ENCODE assay signal across 8 cellular contexts in genomic region chr9:27572918-27573698, GRCh38. TPM values are rescaled to one million over a fixed set of nuclear protein-coding genes. Genes with fewer than 3 reads are reported as not detected.
A peak's percentile ranks its signal among the peaks of the same experiment; 100 is the strongest.
DNase-seq lines count a peak whose midpoint lies in the region; ATAC-seq, FAIRE-seq and TF ChIP-seq lines count a peak whose summit lies in the region.

TSS of gene C9orf72 (minus strand) at chr9:27573481. CDS start at chr9:27567120, 6,361 bp downstream.

- no peaks in the 10 kb centered on the region for H3K9me3 ChIP-seq in CD4-positive, CD25-positive, alpha-beta regulatory T cell (ENCODE audit: control insufficient read depth in 2 of 2, low read length in 2 of 2)
- H3K9me3 ChIP-seq in Panc1 (ENCODE audit: control insufficient read depth, insufficient read depth, low read depth, low read length) (no peaks in the 10 kb centered on the region), parathyroid adenoma (ENCODE audit: control insufficient read depth, low read length) (no peaks in the 10 kb centered on the region), transverse colon (no peaks in the 10 kb centered on the region)

- peak; percentile 77 to 78 for ATAC-seq in CD4-positive, CD25-positive, alpha-beta regulatory T cell (ENCODE audit: low read depth in 2 of 2)
- ATAC-seq in HG03342 (IDR thresholded peaks at IDR 0.05; ENCODE audit: unreplicated experiment) (peak; percentile 60), Panc1 (peak; percentile 93)

- in situ Hi-C loops in Panc1 (cut with HindIII; ENCODE audit: low pct_unique_long_range_greater_than_20kb, low sequenced_read_pairs): no loop called here
- in situ Hi-C loops in transverse colon (cut with MboI; ENCODE audit: low pct_ligation_motif_present in 1 of 4, low pct_unique_long_range_greater_than_20kb in 1 of 4, low sequenced_read_pairs in 3 of 4): loop anchor here in 1 of 4 donors (25.0 kb wide), 1 partner anchor 536 kb away; no protein-coding TSS in a partner anchor

- intact Hi-C loops in Panc1 (cut with micrococcal nuclease; ENCODE audit: unreplicated experiment) (no loop called here), transverse colon (cut with DNase I; ENCODE audit: low total_unique reads) (no loop called here)

- peak in 1 of 3 donors; percentile 70 for DNase-seq in CD4-positive, CD25-positive, alpha-beta regulatory T cell
- DNase-seq in Panc1 (ENCODE audit: low read depth, low spot score) (no peak), frontal cortex (ENCODE audit: low spot score in 2 of 2) (peak; percentile 83 to 88), transverse colon (peak; percentile 87)
- peak; percentile 95 for DNase-seq in activated effector memory CD4-positive, alpha-beta T cell treated with anti-CD3 and anti-CD28 coated beads, Interleukin-2, amount 50 U/mL, for 16 hours

- TF ChIP-seq POLR2A in GM19099 (IDR thresholded peaks at IDR 0.05; ENCODE audit: extremely low read depth, insufficient read length, low read depth): peak; percentile 77
- peak; percentile 86 for TF ChIP-seq POLR2A in transverse colon (IDR thresholded peaks at IDR 0.05)

- H3K79me2 ChIP-seq in parathyroid adenoma: peaks cover 2% of the 10 kb centered on the region

- no peak for FAIRE-seq in frontal cortex (lab: Jason Lieb, UNC)

- TF ChIP-seq EP300 in transverse colon (IDR thresholded peaks at IDR 0.05; ENCODE audit: low read depth): no peak

- no TSS peak for BruUV-seq in Panc1 (replicated peaks; lab: Mats Ljungman, UMichigan)

- H3K4me1 ChIP-seq in CD4-positive, CD25-positive, alpha-beta regulatory T cell (ENCODE audit: control insufficient read depth, insufficient read depth, low read length, poor library complexity, severe bottlenecking): peaks cover 6% of the 10 kb centered on the region
- 0 out of 2 replicates have a peak, but pooled peaks cover 3% of the 10 kb centered on the region for H3K4me1 ChIP-seq in Panc1 (ENCODE audit: control insufficient read depth, insufficient read depth, low read length)
- peaks cover 3% of the 10 kb centered on the region for H3K4me1 ChIP-seq in parathyroid adenoma
- peaks cover 7 to 33% (median 9%) of the 10 kb centered on the region in 4 donors for H3K4me1 ChIP-seq in transverse colon

- no peak for TF ChIP-seq CTCF in Panc1 (IDR thresholded peaks at IDR 0.05)
- no peak for TF ChIP-seq CTCF in parathyroid adenoma (IDR thresholded peaks at IDR 0.05)
- peak in 3 of 5 experiments; percentile 2 to 14 (median 7) for TF ChIP-seq CTCF in transverse colon (IDR thresholded peaks at IDR 0.05)

- H3K4me1 Mint-ChIP-seq in CD4-positive, CD25-positive, alpha-beta regulatory T cell: peaks cover 5 to 33% (median 22%) of the 10 kb centered on the region in 4 donors

- peak within 1 kb of the TSS; percentile 88 for H3K4me2 ChIP-seq in parathyroid adenoma (ENCODE audit: low read length)

- peaks cover 17% of the 10 kb centered on the region for H3K27me3 Mint-ChIP-seq in CD4-positive, CD25-positive, alpha-beta regulatory T cell

- peak within 1 kb of the TSS; percentile 96 to 100 (median 99) for H3K27ac Mint-ChIP-seq in CD4-positive, CD25-positive, alpha-beta regulatory T cell

- CTCF ChIA-PET in Panc1 (lab: Charles Lee): no interaction called here

- peak within 1 kb of the TSS; percentile 93 for H2AFZ ChIP-seq in parathyroid adenoma

- peak within 1 kb of the TSS; percentile 28 for H3K9ac ChIP-seq in parathyroid adenoma

- no peaks in the 10 kb centered on the region for H3K36me3 ChIP-seq in CD4-positive, CD25-positive, alpha-beta regulatory T cell (ENCODE audit: control insufficient read depth, insufficient read depth, low read length)
- H3K36me3 ChIP-seq in Panc1 (ENCODE audit: control insufficient read depth, insufficient read depth, low read length) (no peaks in the 10 kb centered on the region; the same call in 1 of the 2 replicates), parathyroid adenoma (ENCODE audit: control insufficient read depth, insufficient read depth, low read length) (no peaks in the 10 kb centered on the region), transverse colon (no peaks in the 10 kb centered on the region)

- WGBS in transverse colon (ENCODE audit: low coverage in 1 of 2), 2 donors: 1% methylated on average over 42 of the region's 73 CpGs; no CpG with 5 or more reads in 1 of the 2 donors

- peak within 1 kb of the TSS; percentile 98 for H3K27ac ChIP-seq in CD4-positive, CD25-positive, alpha-beta regulatory T cell (ENCODE audit: insufficient read depth, low read length, poor library complexity, severe bottlenecking)
- H3K27ac ChIP-seq in Panc1 (ENCODE audit: low read length) (peak within 1 kb of the TSS; percentile 18; the same call in 1 of the 2 replicates), parathyroid adenoma (peak within 1 kb of the TSS; percentile 94), transverse colon (peak within 1 kb of the TSS; percentile 95 to 99 (median 98))

- peak within 1 kb of the TSS; percentile 89 for H3K4me3 ChIP-seq in CD4-positive, CD25-positive, alpha-beta regulatory T cell (ENCODE audit: low read depth, low read length)
- H3K4me3 ChIP-seq in Panc1 (ENCODE audit: low read depth in 2 of 2, low read length in 2 of 2) (peak within 1 kb of the TSS; percentile 56 to 63), parathyroid adenoma (ENCODE audit: low read depth, low read length) (peak within 1 kb of the TSS; percentile 80), transverse colon (peak within 1 kb of the TSS; percentile 58 to 94 (median 76))

- peak within 1 kb of the TSS; percentile 90 to 99 (median 96) for H3K4me3 Mint-ChIP-seq in CD4-positive, CD25-positive, alpha-beta regulatory T cell

- POLR2A ChIA-PET in Panc1 (lab: Charles Lee): no interaction called here

- H3K9me3 Mint-ChIP-seq in CD4-positive, CD25-positive, alpha-beta regulatory T cell: peaks cover 0 to 2% (median 2%) of the 10 kb centered on the region in 7 donors

- no peaks in the 10 kb centered on the region for H3K36me3 Mint-ChIP-seq in CD4-positive, CD25-positive, alpha-beta regulatory T cell

- H3K27me3 ChIP-seq in CD4-positive, CD25-positive, alpha-beta regulatory T cell (ENCODE audit: control insufficient read depth, insufficient read depth, low read length): no peaks in the 10 kb centered on the region
- H3K27me3 ChIP-seq in Panc1 (ENCODE audit: control insufficient read depth, insufficient read depth, low read length) (no peaks in the 10 kb centered on the region), parathyroid adenoma (ENCODE audit: control insufficient read depth, insufficient read depth, low read length) (no peaks in the 10 kb centered on the region), transverse colon (no peaks in the 10 kb centered on the region)

RNA-seq across cellular contexts. Expression of gene C9orf72, which starts in this region (rescaled TPM):
- total RNA-seq in CD4-positive, CD25-positive, alpha-beta regulatory T cell: 19.9 TPM
- 1 to 10 TPM; 5.9 to 9.3 (median 8.7) TPM for polyA plus RNA-seq in CD4-positive, CD25-positive, alpha-beta regulatory T cell
- 3.6 TPM for total RNA-seq in Panc1 (2021; ENCODE audit: unreplicated experiment)
- polyA plus RNA-seq in Panc1 (2012; ENCODE audit: insufficient read length): 1.2 TPM
- total RNA-seq in frontal cortex: 53.0 TPM
- 10 to 100 TPM in 3 of 4 donors, 1 to 10 TPM in 1; 7.9 to 31.0 (median 15.0) TPM for total RNA-seq in transverse colon

Comparison
In these comparisons a context has a peak if more than half of its experiments do, and no peak if none do; other contexts are left out.
1. H3K27ac ChIP-seq: peak in every context shown above with its lines; median percentile 98 in CD4-positive, CD25-positive, alpha-beta regulatory T cell; 98 in transverse colon; 94 in parathyroid adenoma; 18 in Panc1.
2. CTCF ChIP-seq: peak in transverse colon (3 of 5); none in Panc1 (single experiment) and parathyroid adenoma (single experiment).
3. Peak in every context shown above with its lines, with median percentiles within 50 percentile points of each other: ATAC-seq and H3K4me3 ChIP-seq.